8 cellular contexts compared by ENCODE assay signal in genomic region chr10:43265799-43266721, GRCh38. TPM values are rescaled to one million over a fixed set of nuclear protein-coding genes. Genes with fewer than 3 reads are reported as not detected.
DNase-seq lines count a peak whose midpoint lies in the region; ATAC-seq and TF ChIP-seq lines count a peak whose summit lies in the region.

No MANE protein-coding gene starts in this region.

- H4K91ac ChIP-seq in trophoblast cell (ENCODE audit: low read depth, low read length) = no peak overlapping the region

- no peak for DNase-seq in Right ventricle myocardium inferior (ENCODE audit: missing footprints)
- no peak for DNase-seq in cardiac septum (ENCODE audit: low spot score)
- DNase-seq in activated CD8-positive, alpha-beta memory T cell treated with anti-CD3 and anti-CD28 coated beads, Interleukin-2, amount 50 U/mL, for 48 hours = peak; percentile 66
- DNase-seq in fibroblast of the aortic adventitia (ENCODE audit: low read depth) = no peak
- DNase-seq in trophoblast cell = peak in 1 of 2 donors; percentile 41
- DNase-seq in GDM1 (lab: John Stamatoyannopoulos, UW) = no peak
- DNase-seq in NOMO-1 treated with dmso at 0.1 percent for 144 hours (lab: John Stamatoyannopoulos, UW; ENCODE audit: unreplicated experiment) = no peak

- ATAC-seq in Right ventricle myocardium inferior = peak; percentile 65
- no peak for ATAC-seq in GM21825 (IDR thresholded peaks at IDR 0.05; ENCODE audit: unreplicated experiment)

- no peak overlapping the region for H2AK5ac ChIP-seq in trophoblast cell (ENCODE audit: low read length)

- no peak overlapping the region for H4K12ac ChIP-seq in trophoblast cell (ENCODE audit: low read depth, low read length)

- no peaks in the 10 kb centered on the region for H3K4me1 ChIP-seq in trophoblast cell (ENCODE audit: control insufficient read depth in 1 of 2, insufficient read depth in 2 of 2, low read length in 2 of 2)

- TF ChIP-seq CTCF in fibroblast of the aortic adventitia (IDR thresholded peaks at IDR 0.05; ENCODE audit: insufficient read depth, low read length) = peak; percentile 15

- H3K27me3 ChIP-seq in trophoblast cell (ENCODE audit: insufficient read depth, low read length) = peaks cover 33% of the 10 kb centered on the region

- no peak overlapping the region for H4K8ac ChIP-seq in trophoblast cell (ENCODE audit: low read depth, low read length)

- no peaks in the 10 kb centered on the region for H3K79me1 ChIP-seq in trophoblast cell (ENCODE audit: low read length)

- no peak overlapping the region for H2BK5ac ChIP-seq in trophoblast cell (ENCODE audit: low read depth, low read length, poor library complexity)

- H3K4me3 ChIP-seq in fibroblast of the aortic adventitia (ENCODE audit: low read depth, low read length) (no peak overlapping the region), trophoblast cell (ENCODE audit: low read depth, low read length) (no peak overlapping the region)

- H3K79me2 ChIP-seq in trophoblast cell (ENCODE audit: control insufficient read depth, insufficient read depth, low read length, poor library complexity) = no peaks in the 10 kb centered on the region

- no peak overlapping the region for H3K14ac ChIP-seq in trophoblast cell (ENCODE audit: low read length)

- no peak overlapping the region for H3K27ac ChIP-seq in trophoblast cell (ENCODE audit: low read depth, low read length)

- no CpG with 5 or more reads among the region's 63 CpGs for WGBS in trophoblast cell (ENCODE audit: extremely low coverage, insufficient coverage, insufficient read length)

- no peak overlapping the region for H2BK12ac ChIP-seq in trophoblast cell (ENCODE audit: low read length)

- H2AFZ ChIP-seq in trophoblast cell (ENCODE audit: insufficient read depth, low read length, poor library complexity) = no peak overlapping the region

- peak overlapping the region; percentile 65 for H3K4me2 ChIP-seq in trophoblast cell (ENCODE audit: low read length)

- H3K4ac ChIP-seq in trophoblast cell (ENCODE audit: low read depth, low read length) = no peak overlapping the region

- peaks cover 4% of the 10 kb centered on the region for H3K9me3 ChIP-seq in trophoblast cell (ENCODE audit: insufficient read depth, low read depth, low read length)

- no peaks in the 10 kb centered on the region for H3K36me3 ChIP-seq in trophoblast cell (ENCODE audit: control insufficient read depth in 1 of 2, insufficient read depth in 2 of 2, low read length in 2 of 2)

- H2BK120ac ChIP-seq in trophoblast cell (ENCODE audit: insufficient read depth, low read length, poor library complexity) = no peak overlapping the region

- intact Hi-C loops in Right ventricle myocardium inferior (cut with DNase I) = no loop called here
- intact Hi-C loops in cardiac septum (cut with DNase I) = no loop called here

- no peak overlapping the region for H3K9ac ChIP-seq in trophoblast cell (ENCODE audit: low read length)

- no peak overlapping the region for H3K18ac ChIP-seq in trophoblast cell (ENCODE audit: low read length)

- no peak overlapping the region for H3K23ac ChIP-seq in trophoblast cell (ENCODE audit: low read length)

RNA-seq across cellular contexts. Expression of gene RASGEF1A, which starts 0.8 kb away (rescaled TPM):
- 1.4 TPM for total RNA-seq in Right ventricle myocardium inferior
- total RNA-seq in cardiac septum = 1.0 TPM
- total RNA-seq in fibroblast of the aortic adventitia (ENCODE audit: low replicate concordance) = 0.54 and 0.82 TPM in 2 replicates
- polyA plus RNA-seq in trophoblast cell (2013) = 1.0 and 1.1 TPM in 2 replicates
